Comparison of ENCODE assay signal across 18 cellular contexts in the genomic region with DNA sequence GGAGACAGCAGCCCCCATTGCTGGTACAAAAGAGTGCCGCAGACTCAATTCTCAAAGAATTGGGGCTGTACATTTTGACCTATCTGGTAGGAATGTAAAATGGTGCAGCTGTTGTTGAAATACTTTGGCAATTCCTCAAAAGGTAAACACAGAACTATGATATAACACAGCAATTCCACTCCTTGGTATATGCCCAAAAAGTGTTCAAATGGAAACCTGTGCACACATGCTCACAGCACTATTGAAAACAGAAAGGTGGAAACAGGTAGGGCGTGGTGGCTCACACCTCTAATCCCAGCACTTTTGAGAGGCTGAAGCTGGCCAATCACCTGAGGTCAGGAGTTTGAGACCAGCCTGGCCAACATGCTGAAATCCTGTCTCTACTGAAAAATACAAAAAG. TPM values are rescaled to one million over a fixed set of nuclear protein-coding genes. Genes with fewer than 3 reads are reported as not detected.
DNase-seq lines count a peak whose midpoint lies in the region; ATAC-seq and TF ChIP-seq lines count a peak whose summit lies in the region.
"Had no signal": no experiment of that assay in that cellular context is flagged by ENCODE, and none has a peak within 500 bp of the region (broad histone marks: within the 10 kb centered on the region; RNA-seq: fewer than 3 reads in every experiment).

No MANE protein-coding gene starts in this region.

- H3K4me3 Mint-ChIP-seq in activated CD8-positive, alpha-beta memory T cell treated with anti-CD3 and anti-CD28 coated beads, Interleukin-2, amount 10 ng/mL, durations not matched to agents 7 days and 5 days: no peak overlapping the region
- peak overlapping the region; percentile 41 for H3K4me3 Mint-ChIP-seq in activated naive CD8-positive, alpha-beta T cell treated with anti-CD3 and anti-CD28 coated beads, Interleukin-2, amount 10 ng/mL, durations not matched to agents 7 days and 5 days
- peak overlapping the region; percentile 31 to 80 (median 57) for H3K4me3 Mint-ChIP-seq in naive thymus-derived CD8-positive, alpha-beta T cell
- H3K4me3 Mint-ChIP-seq: activated CD4-positive, alpha-beta T cell treated with anti-CD3 and anti-CD28 coated beads for 36 hours; neural crest cell had no signal

- no peak overlapping the region for H3K27ac ChIP-seq in HEK293 (ENCODE audit: extremely low read depth, low read depth, low read length)
- H3K27ac ChIP-seq: foreskin keratinocyte, uterus had no signal

- POLR2A ChIA-PET in HEK293 (lab: Yijun Ruan, JAX): interaction anchor here (0.7 kb wide), 1 partner anchor 417 kb away, joined by 3 read pairs; a partner anchor contains a TSS
- POLR2A ChIA-PET in activated naive CD8-positive, alpha-beta T cell treated with anti-CD3 and anti-CD28 coated beads, Interleukin-2, amount 10 ng/mL, durations not matched to agents 7 days and 5 days (lab: Charles Lee): interaction anchor here (0.8 to 1.9 kb wide), 6 partner anchors 9 to 33 kb away, joined by 3 to 11 read pairs (median 4); no protein-coding TSS in a partner anchor
- POLR2A ChIA-PET in naive thymus-derived CD8-positive, alpha-beta T cell (lab: Charles Lee): interaction anchor here (0.6 to 2.2 kb wide), 16 partner anchors 9 to 249 kb away, joined by 3 to 12 read pairs (median 4); a partner anchor contains a TSS

- H3K27ac Mint-ChIP-seq in activated CD8-positive, alpha-beta memory T cell treated with anti-CD3 and anti-CD28 coated beads, Interleukin-2, amount 10 ng/mL, durations not matched to agents 7 days and 5 days: peak overlapping the region; percentile 44
- H3K27ac Mint-ChIP-seq in activated naive CD8-positive, alpha-beta T cell treated with anti-CD3 and anti-CD28 coated beads, Interleukin-2, amount 10 ng/mL, durations not matched to agents 7 days and 5 days: peak overlapping the region; percentile 30
- peak overlapping the region in 7 of 10 donors; percentile 11 to 81 (median 63) for H3K27ac Mint-ChIP-seq in naive thymus-derived CD8-positive, alpha-beta T cell

- H3K36me3 Mint-ChIP-seq in activated CD8-positive, alpha-beta memory T cell treated with anti-CD3 and anti-CD28 coated beads, Interleukin-2, amount 10 ng/mL, durations not matched to agents 7 days and 5 days: peaks cover 20% of the 10 kb centered on the region
- peaks cover 12% of the 10 kb centered on the region for H3K36me3 Mint-ChIP-seq in activated naive CD8-positive, alpha-beta T cell treated with anti-CD3 and anti-CD28 coated beads, Interleukin-2, amount 10 ng/mL, durations not matched to agents 7 days and 5 days
- H3K36me3 Mint-ChIP-seq in naive thymus-derived CD8-positive, alpha-beta T cell: peaks cover 0 to 10% (median 3%) of the 10 kb centered on the region in 3 donors

- no peaks in the 10 kb centered on the region for H3K9me3 ChIP-seq in HEK293 (ENCODE audit: control insufficient read depth, insufficient read depth, low read depth, low read length)
- H3K9me3 ChIP-seq: uterus had no signal

- H3K4me1 Mint-ChIP-seq in activated CD8-positive, alpha-beta memory T cell treated with anti-CD3 and anti-CD28 coated beads, Interleukin-2, amount 10 ng/mL, durations not matched to agents 7 days and 5 days: peaks cover 73% of the 10 kb centered on the region
- H3K4me1 Mint-ChIP-seq in activated naive CD8-positive, alpha-beta T cell treated with anti-CD3 and anti-CD28 coated beads, Interleukin-2, amount 10 ng/mL, durations not matched to agents 7 days and 5 days: peaks cover 57% of the 10 kb centered on the region
- H3K4me1 Mint-ChIP-seq in naive thymus-derived CD8-positive, alpha-beta T cell: peaks cover 33 to 83% (median 71%) of the 10 kb centered on the region in 4 donors

- TF ChIP-seq CTCF in HEK293 (tag by site-specific recombination; IDR thresholded peaks at IDR 0.05): no peak

- H3K9me3 Mint-ChIP-seq in activated CD8-positive, alpha-beta memory T cell treated with anti-CD3 and anti-CD28 coated beads, Interleukin-2, amount 10 ng/mL, durations not matched to agents 7 days and 5 days (ENCODE audit: low read depth): no peaks in the 10 kb centered on the region
- no peaks in the 10 kb centered on the region for H3K9me3 Mint-ChIP-seq in activated naive CD8-positive, alpha-beta T cell treated with anti-CD3 and anti-CD28 coated beads, Interleukin-2, amount 10 ng/mL, durations not matched to agents 7 days and 5 days
- no peaks in the 10 kb centered on the region for H3K9me3 Mint-ChIP-seq in naive thymus-derived CD8-positive, alpha-beta T cell

- no peak for ATAC-seq in activated CD8-positive, alpha-beta memory T cell treated with anti-CD3 and anti-CD28 coated beads, Interleukin-2, amount 10 ng/mL, durations not matched to agents 7 days and 5 days
- no peak for ATAC-seq in activated naive CD8-positive, alpha-beta T cell treated with anti-CD3 and anti-CD28 coated beads, Interleukin-2, amount 10 ng/mL, durations not matched to agents 7 days and 5 days (ENCODE audit: low read depth)
- ATAC-seq in naive thymus-derived CD8-positive, alpha-beta T cell: no peak
- ATAC-seq: foreskin keratinocyte had no signal

- DNase-seq in activated CD8-positive, alpha-beta memory T cell treated with anti-CD3 and anti-CD28 coated beads, Interleukin-2, amount 10 ng/mL, durations not matched to agents 7 days and 5 days: no peak
- no peak for DNase-seq in activated CD8-positive, alpha-beta memory T cell treated with anti-CD3 and anti-CD28 coated beads, Interleukin-2, amount 50 U/mL, for 48 hours
- DNase-seq in activated naive CD8-positive, alpha-beta T cell treated with anti-CD3 and anti-CD28 coated beads, Interleukin-2, amount 10 ng/mL, durations not matched to agents 7 days and 5 days: no peak
- DNase-seq in naive thymus-derived CD8-positive, alpha-beta T cell: no peak
- DNase-seq in HuH-7 (ENCODE audit: low spot score) (no peak), RKO (ENCODE audit: low spot score) (no peak), DMS153 (lab: John Stamatoyannopoulos, UW) (no peak)
- DNase-seq: activated CD4-positive, alpha-beta T cell treated with anti-CD3 and anti-CD28 coated beads for 36 hours; activated gamma-delta T cell treated with Interleukin-2 at 50 U/mL for 16 hours; C1 segment of cervical spinal cord; central memory CD4-positive, alpha-beta T cell; foreskin keratinocyte; NCI-H146; NCI-H2171 treated with DMSO at 0.1 percent for 48 hours; NCI-H526 treated with DMSO at 0.1 percent for 48 hours; uterus had no signal

- CTCF ChIA-PET in activated CD8-positive, alpha-beta memory T cell treated with anti-CD3 and anti-CD28 coated beads, Interleukin-2, amount 10 ng/mL, durations not matched to agents 7 days and 5 days (lab: Charles Lee): interaction anchor here (0.6 to 1.3 kb wide), 6 partner anchors 9 to 30 kb away, joined by 3 to 4 read pairs (median 3); no protein-coding TSS in a partner anchor
- CTCF ChIA-PET in HEK293 (lab: Yijun Ruan, JAX): interaction anchor here (0.6 to 0.8 kb wide), 4 partner anchors 9 to 143 kb away, joined by 3 to 6 read pairs (median 4); no protein-coding TSS in a partner anchor

- H3K27me3 Mint-ChIP-seq in activated CD8-positive, alpha-beta memory T cell treated with anti-CD3 and anti-CD28 coated beads, Interleukin-2, amount 10 ng/mL, durations not matched to agents 7 days and 5 days: no peaks in the 10 kb centered on the region
- no peaks in the 10 kb centered on the region for H3K27me3 Mint-ChIP-seq in activated naive CD8-positive, alpha-beta T cell treated with anti-CD3 and anti-CD28 coated beads, Interleukin-2, amount 10 ng/mL, durations not matched to agents 7 days and 5 days
- H3K27me3 Mint-ChIP-seq in naive thymus-derived CD8-positive, alpha-beta T cell: no peaks in the 10 kb centered on the region
- H3K27me3 Mint-ChIP-seq: activated CD4-positive, alpha-beta T cell treated with anti-CD3 and anti-CD28 coated beads for 36 hours had no signal

- peaks cover 4% of the 10 kb centered on the region for H3K4me1 ChIP-seq in HEK293 (ENCODE audit: control insufficient read depth, insufficient read depth, low read length)

- H3K4me3 ChIP-seq in HEK293 (ENCODE audit: low read depth, low read length): no peak overlapping the region
- H3K4me3 ChIP-seq: uterus had no signal

- H3K36me3 ChIP-seq in HEK293 (ENCODE audit: control insufficient read depth in 2 of 2, insufficient read depth in 1 of 2, low read length in 2 of 2): no peaks in the 10 kb centered on the region
- H3K36me3 ChIP-seq: uterus had no signal

TF ChIP-seq in HEK293, 187 proteins besides CTCF, POLR2A, EP300 and RAD21 (continues in another document):
- TF ChIP-seq ZNF530 (tag by site-specific recombination; IDR thresholded peaks at IDR 0.05; ENCODE audit: low read depth) (no peak), ZNF140 (tag by site-specific recombination; IDR thresholded peaks at IDR 0.05) (peak; percentile 98), ZNF623 (tag by site-specific recombination; IDR thresholded peaks at IDR 0.05) (no peak)

RNA-seq across cellular contexts. Expression of a gene that starts 34.7 kb away (rescaled TPM):
- 100 to 1,000 TPM; 184 to 235 TPM for total RNA-seq in activated CD8-positive, alpha-beta memory T cell treated with anti-CD3 and anti-CD28 coated beads, Interleukin-2, amount 10 ng/mL, durations not matched to agents 7 days and 5 days
- 100 to 1,000 TPM; 213 to 217 TPM for total RNA-seq in activated naive CD8-positive, alpha-beta T cell treated with anti-CD3 and anti-CD28 coated beads, Interleukin-2, amount 10 ng/mL, durations not matched to agents 7 days and 5 days
- total RNA-seq in naive thymus-derived CD8-positive, alpha-beta T cell: 100 to 1,000 TPM; 326 to 328 TPM
- polyA plus RNA-seq in naive thymus-derived CD8-positive, alpha-beta T cell: 10 to 100 TPM in 2 of 3 donors, 1 to 10 TPM in 1; 8.9 to 61.1 (median 13.9) TPM

RNA-seq across cellular contexts. Expression of a gene that starts 52.5 kb away (rescaled TPM):
- 100 to 1,000 TPM in 1 of 2 experiments, 10 to 100 TPM in 1; 92.1 to 110 TPM for total RNA-seq in activated CD8-positive, alpha-beta memory T cell treated with anti-CD3 and anti-CD28 coated beads, Interleukin-2, amount 10 ng/mL, durations not matched to agents 7 days and 5 days
- 100 to 1,000 TPM; 112 to 113 TPM for total RNA-seq in activated naive CD8-positive, alpha-beta T cell treated with anti-CD3 and anti-CD28 coated beads, Interleukin-2, amount 10 ng/mL, durations not matched to agents 7 days and 5 days
- 100 to 1,000 TPM; 164 to 169 TPM for total RNA-seq in naive thymus-derived CD8-positive, alpha-beta T cell
- polyA plus RNA-seq in naive thymus-derived CD8-positive, alpha-beta T cell: 10 to 100 TPM; 44.8 to 58.2 (median 44.9) TPM
